8 cellular contexts compared by ENCODE assay signal in the genomic region with DNA sequence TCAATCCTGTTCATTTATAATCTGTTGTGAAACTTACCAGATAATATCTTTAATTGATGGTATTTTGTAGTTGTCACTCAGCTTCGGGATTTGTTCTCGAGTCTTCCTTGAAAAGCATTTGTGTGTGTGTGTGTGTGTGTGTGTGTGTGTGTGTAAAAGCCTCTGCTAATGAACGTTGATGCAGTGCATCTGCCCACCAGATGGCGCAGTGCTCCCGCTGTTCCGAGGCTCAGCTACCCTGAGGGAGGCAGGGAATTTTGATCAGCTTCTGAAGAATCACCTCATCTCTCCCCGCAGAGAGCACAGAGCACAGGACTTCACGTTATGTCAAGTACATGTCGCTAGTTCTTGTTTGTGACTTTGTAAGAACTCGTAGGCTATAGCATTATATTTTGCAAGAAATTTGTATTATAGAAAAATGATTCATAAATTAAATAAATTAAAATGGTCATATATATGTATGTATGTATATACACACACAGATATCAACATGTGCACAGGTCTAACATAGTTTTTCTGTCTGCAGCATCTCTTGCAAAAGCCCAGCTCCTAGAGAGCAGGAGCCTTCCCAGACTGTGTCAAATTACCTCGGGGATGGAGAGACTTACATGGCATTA.
A peak's percentile ranks its signal among the peaks of the same experiment; 100 is the strongest.
DNase-seq lines count a peak whose midpoint lies in the region; ATAC-seq and TF ChIP-seq lines count a peak whose summit lies in the region.

No MANE protein-coding gene starts in this region.

- H3K9me3 ChIP-seq in AG04450 (ENCODE audit: control insufficient read depth, insufficient read depth, low read length), result no peaks in the 10 kb centered on the region
- H3K9me3 ChIP-seq in CD4-positive, alpha-beta T cell (ENCODE audit: control insufficient read depth, low read length), result no peaks in the 10 kb centered on the region

- no peaks in the 10 kb centered on the region for H3K27me3 Mint-ChIP-seq in neural crest cell (ENCODE audit: low read depth)
- H3K27me3 Mint-ChIP-seq in CD4-positive, alpha-beta T cell, result peaks cover 4% of the 10 kb centered on the region

- H3K27ac ChIP-seq in AG04450 (ENCODE audit: low read depth, low read length), result no peak overlapping the region
- H3K27ac ChIP-seq in CD4-positive, alpha-beta T cell (ENCODE audit: low read depth, low read length), result no peak overlapping the region

- DNase-seq in AG04450 (ENCODE audit: low read depth, low spot score) (peak; percentile 36), NCI-H1417 treated with DMSO at 0.1 percent for 48 hours (lab: John Stamatoyannopoulos, UW) (peak; percentile 25), UCSD-AML1 (lab: John Stamatoyannopoulos, UW; ENCODE audit: unreplicated experiment) (peak; percentile 59), fibroblast of peridontal ligament (ENCODE audit: extremely low read depth) (peak; percentile 43), neural crest cell (ENCODE audit: low read depth, low spot score) (peak; percentile 75)
- DNase-seq in CD4-positive, alpha-beta T cell, result no peak

- ATAC-seq in HG02642 (IDR thresholded peaks at IDR 0.05; ENCODE audit: poor library complexity, unreplicated experiment), result peak; percentile 91
- no peak for ATAC-seq in CD4-positive, alpha-beta T cell (ENCODE audit: poor library complexity)

- TF ChIP-seq CTCF in AG04450 (IDR thresholded peaks at IDR 0.05; ENCODE audit: low read depth, low read length) (peak; percentile 83), GM12874 (IDR thresholded peaks at IDR 0.05; ENCODE audit: insufficient read depth, low read depth, low read length) (peak; percentile 72), neural crest cell (conservative IDR thresholded peaks at IDR 0.05) (peak; percentile 78)
- TF ChIP-seq CTCF in CD4-positive, alpha-beta T cell (IDR thresholded peaks at IDR 0.05), result no peak

- no peaks in the 10 kb centered on the region for H3K27me3 ChIP-seq in AG04450 (ENCODE audit: control insufficient read depth, insufficient read depth, low read length)
- no peaks in the 10 kb centered on the region for H3K27me3 ChIP-seq in CD4-positive, alpha-beta T cell (ENCODE audit: control insufficient read depth, insufficient read depth, low read length)

- POLR2A ChIA-PET in AG04450 (lab: Yijun Ruan, JAX), result interaction anchor here (0.6 kb wide), 1 partner anchor 450 kb away, joined by 3 read pairs; a partner anchor contains a TSS
- POLR2A ChIA-PET in CD4-positive, alpha-beta T cell (lab: Charles Lee), result no interaction called here

- no peaks in the 10 kb centered on the region for H3K36me3 Mint-ChIP-seq in neural crest cell (ENCODE audit: low read depth)
- no peaks in the 10 kb centered on the region for H3K36me3 Mint-ChIP-seq in CD4-positive, alpha-beta T cell (ENCODE audit: low read depth)

- no peak overlapping the region for H3K4me3 ChIP-seq in AG04450 (ENCODE audit: low read depth, low read length)

- no peak overlapping the region for H3K27ac Mint-ChIP-seq in neural crest cell (ENCODE audit: unreplicated experiment)
- no peak overlapping the region for H3K27ac Mint-ChIP-seq in CD4-positive, alpha-beta T cell

- CTCF ChIA-PET in AG04450 (lab: Charles Lee), result interaction anchor here (0.6 to 3.0 kb wide), 29 partner anchors 9 to 428 kb away, joined by 3 to 39 read pairs (median 4); no protein-coding TSS in a partner anchor
- CTCF ChIA-PET in CD4-positive, alpha-beta T cell (lab: Charles Lee), result no interaction called here

- intact Hi-C loops in CD4-positive, alpha-beta T cell (cut with DNase I, micrococcal nuclease), result no loop called here

- H3K9me3 Mint-ChIP-seq in neural crest cell, result peaks cover 3% of the 10 kb centered on the region
- H3K9me3 Mint-ChIP-seq in CD4-positive, alpha-beta T cell, result no peaks in the 10 kb centered on the region

- H3K4me3 Mint-ChIP-seq in neural crest cell, result no peak overlapping the region
- no peak overlapping the region for H3K4me3 Mint-ChIP-seq in CD4-positive, alpha-beta T cell

- H3K4me1 Mint-ChIP-seq in neural crest cell, result no peaks in the 10 kb centered on the region
- no peaks in the 10 kb centered on the region for H3K4me1 Mint-ChIP-seq in CD4-positive, alpha-beta T cell (ENCODE audit: low read depth)

Comparison
In these comparisons a context has a peak if more than half of its experiments do, and no peak if none do; other contexts are left out.
1. DNase-seq: peak in AG04450 (single experiment), NCI-H1417 treated with DMSO at 0.1 percent for 48 hours (single experiment), UCSD-AML1 (single experiment), fibroblast of peridontal ligament (single experiment) and neural crest cell (single experiment); none in CD4-positive, alpha-beta T cell (0 of 10).